In the genomic region with DNA sequence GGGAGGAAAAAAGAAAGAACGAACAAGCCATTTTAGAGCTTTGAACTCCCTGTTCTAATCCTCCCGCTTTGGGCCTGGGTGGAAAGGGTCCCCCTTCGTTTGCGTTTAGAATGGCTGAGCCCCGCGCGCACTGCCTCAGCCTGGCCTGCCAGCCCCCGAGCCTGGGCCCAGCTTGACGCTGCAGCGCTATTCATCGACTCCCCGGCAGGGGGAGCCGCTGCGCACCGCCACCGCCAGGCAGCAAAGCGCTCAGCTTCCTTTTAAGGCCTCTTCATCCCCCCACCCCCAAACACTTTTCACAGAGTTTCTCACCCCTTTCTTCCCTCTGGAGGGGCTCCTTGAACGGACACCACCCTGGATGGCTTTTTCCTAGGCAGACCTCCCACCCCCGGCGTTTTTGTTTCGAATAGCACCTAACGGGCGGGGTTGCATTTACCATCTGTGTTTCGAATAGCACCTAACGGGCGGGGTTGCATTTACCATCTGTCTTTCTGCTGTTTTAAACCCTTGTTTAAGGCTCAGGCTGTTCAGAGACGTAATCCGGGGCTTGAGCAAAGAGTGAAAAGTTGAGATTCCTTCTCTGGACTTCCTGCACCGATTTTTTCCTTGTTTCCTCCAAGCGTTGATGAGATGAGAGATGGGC, we compare ENCODE assay signal across 9 cellular contexts. TPM values are rescaled to one million over a fixed set of nuclear protein-coding genes. Genes with fewer than 3 reads are reported as not detected.
DNase-seq lines count a peak whose midpoint lies in the region; ATAC-seq, FAIRE-seq and TF ChIP-seq lines count a peak whose summit lies in the region.
"Had no signal": no experiment of that assay in that cellular context is flagged by ENCODE, and none has a peak within 500 bp of the region (broad histone marks: within the 10 kb centered on the region; RNA-seq: fewer than 3 reads in every experiment).

No MANE protein-coding gene starts in this region.

- H3K36me3 Mint-ChIP-seq in T-helper 17 cell (ENCODE audit: low read depth), result no peaks in the 10 kb centered on the region

- peak; percentile 55 for TF ChIP-seq CTCF in GM12865 (IDR thresholded peaks at IDR 0.05; ENCODE audit: insufficient read depth, low read depth, low read length, missing control alignments)
- TF ChIP-seq CTCF in pancreas (IDR thresholded peaks at IDR 0.05), result peak; percentile 47 to 85 (median 72)
- peak in 1 of 3 donors; percentile 27 for TF ChIP-seq CTCF in lower leg skin (IDR thresholded peaks at IDR 0.05)

- H3K27ac ChIP-seq in pancreas, result no peak overlapping the region

- intact Hi-C loops in pancreas (cut with DNase I), result no loop called here
- intact Hi-C loops in lower leg skin (cut with DNase I; ENCODE audit: low total_unique reads), result loop anchor here (5.0 kb wide), 1 partner anchor 51 kb away; no protein-coding TSS in a partner anchor

- no peak overlapping the region for H3K4me3 Mint-ChIP-seq in T-helper 17 cell

- H3K9me3 ChIP-seq in T-helper 17 cell (ENCODE audit: control insufficient read depth, low read length, poor library complexity, severe bottlenecking) (no peaks in the 10 kb centered on the region), pancreas (no peaks in the 10 kb centered on the region)

- no peaks in the 10 kb centered on the region for H3K27me3 ChIP-seq in pancreas

- FAIRE-seq in pancreas (lab: Jason Lieb, UNC), result no peak
- FAIRE-seq: islet of Langerhans had no signal

- no peak overlapping the region for H3K27ac Mint-ChIP-seq in T-helper 17 cell

- DNase-seq in GM12865 (ENCODE audit: low read depth) (peak; percentile 3), T-helper 17 cell (peak in 2 of 3 donors; percentile 11 to 14), erythroblast (lab: John Stamatoyannopoulos, UW) (peak; percentile 11 to 36), pancreas (peak in 3 of 6 donors; percentile 23 to 84 (median 40)), NCI-H2107 treated with DMSO at 0.1 percent for 48 hours (lab: John Stamatoyannopoulos, UW; ENCODE audit: unreplicated experiment) (no peak), lower leg skin (ENCODE audit: low spot score in 2 of 2) (no peak), 8988T (no peak)

- no peak for ATAC-seq in T-helper 17 cell
- ATAC-seq in pancreas, result peak in 3 of 4 donors; percentile 57 to 83 (median 78)
- ATAC-seq in HG02642 (IDR thresholded peaks at IDR 0.05; ENCODE audit: poor library complexity, unreplicated experiment), result no peak

- no peaks in the 10 kb centered on the region for H3K4me1 ChIP-seq in pancreas

- TF ChIP-seq POLR2A in erythroblast (IDR thresholded peaks at IDR 0.05; ENCODE audit: low read length) (no peak), lower leg skin (IDR thresholded peaks at IDR 0.05) (no peak)

- WGBS in pancreas, 2 donors, result 38 to 44% methylated on average over 30 of the region's 30 CpGs
- 27 to 34% methylated on average over 30 of the region's 30 CpGs for WGBS in lower leg skin, 2 donors

- H3K4me3 ChIP-seq in GM12865 (ENCODE audit: low read depth, low read length), result no peak overlapping the region
- no peak overlapping the region for H3K4me3 ChIP-seq in pancreas
- no peak overlapping the region for H3K4me3 ChIP-seq in lower leg skin (ENCODE audit: low read depth, poor library complexity, severe bottlenecking)

- no peaks in the 10 kb centered on the region for H3K4me1 Mint-ChIP-seq in T-helper 17 cell

- no peaks in the 10 kb centered on the region for H3K36me3 ChIP-seq in pancreas

- peaks cover 9% of the 10 kb centered on the region for H3K27me3 Mint-ChIP-seq in T-helper 17 cell

RNA-seq across cellular contexts. Expression of gene PIWIL1, which starts 56.4 kb away (rescaled TPM):
- not detected for total RNA-seq in T-helper 17 cell
- not detected for total RNA-seq in pancreas
- not detected for polyA plus RNA-seq in pancreas
- total RNA-seq in lower leg skin, result 1 to 10 TPM in 1 of 4 donors, not detected in 3; 1.3 TPM

Comparison
In these comparisons a context has a peak if more than half of its experiments do, and no peak if none do; other contexts are left out.
1. DNase-seq: peak in GM12865 (single experiment), T-helper 17 cell (2 of 3) and erythroblast (2 of 2); none in NCI-H2107 treated with DMSO at 0.1 percent for 48 hours (single experiment), lower leg skin (0 of 2) and 8988T (single experiment).
2. ATAC-seq: peak in pancreas (3 of 4); none in T-helper 17 cell (single experiment) and HG02642 (single experiment).